Comparison of ENCODE assay signal across 1 cellular context in genomic region chr2:172058660-172059059, GRCh38.
TF ChIP-seq lines count a peak whose summit lies in the region.

No MANE protein-coding gene starts in this region.

TF ChIP-seq in K562, 482 proteins besides CTCF, POLR2A, EP300 and RAD21:
- TF ChIP-seq ATF3 (IDR thresholded peaks at IDR 0.05) (peak; percentile 8; the same call in 1 of the 2 replicates), ATF3 (CRISPR knock-in tag; conservative IDR thresholded peaks at IDR 0.05) (no peak), CEBPG (CRISPR knock-in tag; IDR thresholded peaks at IDR 0.05) (peak; percentile 76), CEBPG (tag; conservative IDR thresholded peaks at IDR 0.05 in 1 of 2, IDR thresholded peaks at IDR 0.05 in 1 of 2) (peak in 1 of 2 experiments; percentile 87; a peak in 2 of 4 replicates), TRIM24 (IDR thresholded peaks at IDR 0.05) (no peak; a peak in 1 of 4 replicates), ZC3H11A (IDR thresholded peaks at IDR 0.05; ENCODE audit: low read depth, low read length) (no peak), DMBX1 (CRISPR knock-in tag; IDR thresholded peaks at IDR 0.05; ENCODE audit: borderline replicate concordance) (0 out of 2 replicates have a peak, but pooled peaks have one; percentile 8), SLC30A9 (CRISPR knock-in tag; IDR thresholded peaks at IDR 0.05) (no peak), TFAM (CRISPR knock-in tag; conservative IDR thresholded peaks at IDR 0.05) (no peak), BRCA1 (IDR thresholded peaks at IDR 0.05) (no peak), BRCA1 (CRISPR knock-in tag; IDR thresholded peaks at IDR 0.05) (no peak), ZNF175 (CRISPR knock-in tag; IDR thresholded peaks at IDR 0.05; ENCODE audit: low read depth) (0 out of 2 replicates have a peak, but pooled peaks have one; percentile 21), MAX (CRISPR knock-in tag; IDR thresholded peaks at IDR 0.05) (no peak), GATAD2B (IDR thresholded peaks at IDR 0.05; ENCODE audit: borderline replicate concordance) (no peak), CREB3 (tag; conservative IDR thresholded peaks at IDR 0.05; ENCODE audit: low read depth) (no peak)
